ENCODE assay signal across 8 cellular contexts in genomic region chr18:48007955-48008701, GRCh38.
DNase-seq lines count a peak whose midpoint lies in the region; ATAC-seq and TF ChIP-seq lines count a peak whose summit lies in the region.

No MANE protein-coding gene starts in this region.

- H3K9me3 ChIP-seq in left ventricle myocardium inferior (replicated peaks): no peaks in the 10 kb centered on the region

- DNase-seq in NCI-H2029 (lab: John Stamatoyannopoulos, UW) (peak; percentile 32), NCI-H2029 treated with DMSO at 0.1 percent for 48 hours (lab: John Stamatoyannopoulos, UW) (no peak), RPMI7951 (ENCODE audit: low read depth) (peak; percentile 73), left ventricle myocardium inferior (peak; percentile 69), renal cortical epithelial cell (ENCODE audit: low read depth) (peak; percentile 15), SIG-M5 treated with dmso at 0.1 percent for 504 hours (lab: John Stamatoyannopoulos, UW; ENCODE audit: unreplicated experiment) (no peak)
- peak; percentile 40 for DNase-seq in activated naive CD4-positive, alpha-beta T cell treated with anti-CD3 and anti-CD28 coated beads, Interleukin-2, amount 50 U/mL, for 16 hours

- no peaks in the 10 kb centered on the region for H3K27me3 ChIP-seq in left ventricle myocardium inferior (ENCODE audit: low read depth)

- ATAC-seq in HG03175 (IDR thresholded peaks at IDR 0.05; ENCODE audit: unreplicated experiment): peak; percentile 59

- peak; percentile 91 for TF ChIP-seq CTCF in left ventricle myocardium inferior (IDR thresholded peaks at IDR 0.05; ENCODE audit: borderline replicate concordance)

- H3K4me3 ChIP-seq in left ventricle myocardium inferior: peak overlapping the region; percentile 75

- no peaks in the 10 kb centered on the region for H3K36me3 ChIP-seq in left ventricle myocardium inferior

- H3K4me1 ChIP-seq in left ventricle myocardium inferior: peaks cover 28% of the 10 kb centered on the region

- intact Hi-C loops in left ventricle myocardium inferior (cut with micrococcal nuclease): no loop called here

- peak overlapping the region; percentile 60 for H3K27ac ChIP-seq in left ventricle myocardium inferior (replicated peaks)

Comparison
In these comparisons a context has a peak if more than half of its experiments do, and no peak if none do; other contexts are left out.
1. DNase-seq: peak in NCI-H2029 (single experiment), RPMI7951 (single experiment), activated naive CD4-positive, alpha-beta T cell treated with anti-CD3 and anti-CD28 coated beads, Interleukin-2, amount 50 U/mL, for 16 hours (single experiment), left ventricle myocardium inferior (single experiment) and renal cortical epithelial cell (single experiment); none in NCI-H2029 treated with DMSO at 0.1 percent for 48 hours (single experiment) and SIG-M5 treated with dmso at 0.1 percent for 504 hours (single experiment).